10 cellular contexts compared by ENCODE assay signal in the genomic region with DNA sequence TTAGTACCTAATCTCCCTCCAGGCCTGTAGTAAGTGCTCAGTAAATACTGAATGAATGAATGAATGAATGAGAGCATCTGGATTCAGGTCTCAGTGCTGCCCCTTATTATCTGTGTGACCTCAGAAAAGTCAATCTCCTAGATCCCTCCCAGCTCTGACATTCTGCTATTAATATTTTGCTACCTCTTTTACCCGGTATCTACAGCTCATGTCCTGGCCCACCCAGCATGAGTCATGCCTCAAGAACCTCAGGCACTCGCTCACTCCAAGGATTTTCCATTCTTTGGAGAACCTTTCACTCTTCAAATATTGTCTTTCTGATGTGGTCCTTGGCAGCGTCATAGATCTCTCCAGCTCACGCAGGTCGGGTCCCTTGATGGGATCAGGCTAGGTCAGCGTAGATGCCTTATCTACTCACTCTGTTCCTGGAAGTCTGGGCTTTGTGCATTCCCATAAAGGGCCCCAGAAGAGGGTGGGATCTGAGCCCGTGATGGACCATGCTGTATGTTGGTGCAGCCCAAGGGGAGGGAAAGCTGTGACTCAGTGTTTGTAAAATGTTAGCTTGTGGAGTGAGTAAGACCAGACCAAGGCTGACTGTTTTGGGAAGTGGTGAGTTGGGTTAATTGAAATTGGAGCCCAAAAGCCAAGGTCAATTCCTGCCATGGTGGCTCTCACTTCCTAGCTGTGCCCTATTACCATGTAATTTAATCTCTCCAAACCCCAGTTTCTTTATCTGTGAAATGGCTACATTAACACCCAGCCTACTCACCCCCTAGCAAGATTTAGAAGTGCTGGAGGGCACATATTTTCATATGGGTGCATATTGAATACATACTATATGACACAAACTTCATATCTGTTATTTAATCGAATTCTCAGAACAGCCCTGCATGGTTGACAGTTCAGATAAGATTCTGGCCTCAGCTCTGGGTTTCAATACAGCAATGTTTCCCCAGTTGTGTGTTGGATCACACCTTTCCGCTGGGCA.
DNase-seq lines count a peak whose midpoint lies in the region; ATAC-seq, FAIRE-seq and TF ChIP-seq lines count a peak whose summit lies in the region.
"Had no signal": no experiment of that assay in that cellular context is flagged by ENCODE, and none has a peak within 500 bp of the region (broad histone marks: within the 10 kb centered on the region; RNA-seq: fewer than 3 reads in every experiment).

No MANE protein-coding gene starts in this region.

- no peak for TF ChIP-seq POLR2A in K562 (conservative IDR thresholded peaks at IDR 0.05)

- H3K4me1 ChIP-seq in K562 (replicated peaks in 1 of 2; ENCODE audit: control insufficient read depth in 2 of 2, insufficient read depth in 2 of 2, low read length in 2 of 2) (peaks cover 0 to 12% of the 10 kb centered on the region in 2 experiments; a peak in 4 of 5 replicates), tibial artery (peaks cover 0 to 51% (median 28%) of the 10 kb centered on the region in 4 donors)

- no peaks in the 10 kb centered on the region for H4K20me1 ChIP-seq in K562 (replicated peaks; ENCODE audit: control insufficient read depth, insufficient read depth, low read length)

- TF ChIP-seq EP300 in K562 (IDR thresholded peaks at IDR 0.05; ENCODE audit: low read length), result no peak

- peak overlapping the region; percentile 9; the same call in 1 of the 2 replicates for H3K4me2 ChIP-seq in K562 (ENCODE audit: insufficient read depth, low read length)

- in situ Hi-C loops in K562 (cut with MboI), result loop anchor here (5.0 kb wide), 1 partner anchor 53 kb away; no protein-coding TSS in a partner anchor

- POLR2A ChIA-PET in K562 (lab: Yijun Ruan, JAX), result interaction anchor here (0.6 to 1.4 kb wide), 3 partner anchors 15 to 35 kb away, joined by 3 to 4 read pairs (median 3); no protein-coding TSS in a partner anchor

- no peak overlapping the region; the same call in 1 of the 2 replicates for H2AFZ ChIP-seq in K562 (ENCODE audit: low read depth, low read length)

- no peak for TF ChIP-seq RAD21 in K562 (CRISPR knock-in tag; conservative IDR thresholded peaks at IDR 0.05 in 1 of 2, IDR thresholded peaks at IDR 0.05 in 1 of 2)

- H3K9me3 ChIP-seq in K562 (replicated peaks; ENCODE audit: control insufficient read depth, insufficient read depth, low read depth, low read length) (no peaks in the 10 kb centered on the region), tibial artery (no peaks in the 10 kb centered on the region)

- DNase-seq in HK-2 (ENCODE audit: unreplicated experiment), result peak; percentile 92
- DNase-seq in K562 (ENCODE audit: extremely low read depth in 1 of 4, low spot score in 3 of 4), result peak in 2 of 4 experiments; percentile 17 to 27
- DNase-seq in islet precursor cell, result peak; percentile 99
- peak; percentile 61 to 88 for DNase-seq in tibial artery
- no peak for DNase-seq in NCI-H1417 (lab: John Stamatoyannopoulos, UW)
- DNase-seq in SK-N-DZ (ENCODE audit: low spot score), result no peak
- no peak for DNase-seq in SHP77 treated with DMSO at 0.1 percent for 48 hours (lab: John Stamatoyannopoulos, UW)
- DNase-seq: activated T-cell treated with anti-CD3 and anti-CD28 coated beads, Interleukin-2, amount 50 U/mL, for 1 hour; NCI-H1417 treated with DMSO at 0.1 percent for 48 hours had no signal

- no peak overlapping the region for H3K4me3 ChIP-seq in K562
- H3K4me3 ChIP-seq in tibial artery, result no peak overlapping the region

- no peak overlapping the region for H3K27ac ChIP-seq in K562 (ENCODE audit: extremely low read depth, low read depth, low read length)
- H3K27ac ChIP-seq in tibial artery, result peak overlapping the region; percentile 61 to 65

- H3K27me3 ChIP-seq in K562 (ENCODE audit: control insufficient read depth in 2 of 2, insufficient read depth in 2 of 2, low read length in 2 of 2) (no peaks in the 10 kb centered on the region), tibial artery (no peaks in the 10 kb centered on the region)

- CTCF ChIA-PET in K562 (lab: Yijun Ruan, JAX; ENCODE audit: low intra/inter-chr PET ratio), result no interaction called here

- WGBS in K562 (ENCODE audit: insufficient coverage, low coverage, missing lambda C conversion rate), result 3% methylated on average over 9 of the region's 9 CpGs

- no peaks in the 10 kb centered on the region for H3K9me1 ChIP-seq in K562 (ENCODE audit: control insufficient read depth, insufficient read depth, low read length)

- TF ChIP-seq CTCF in K562 (IDR thresholded peaks at IDR 0.05 in 2 of 3, conservative IDR thresholded peaks at IDR 0.05 in 1 of 3; ENCODE audit: insufficient read depth in 2 of 3, low read depth in 1 of 3, low read length in 3 of 3) (no peak), tibial artery (IDR thresholded peaks at IDR 0.05) (no peak)

- BruUV-seq in K562 (replicated peaks; lab: Mats Ljungman, UMichigan), result no TSS peak

- intact Hi-C loops in K562 (cut with micrococcal nuclease), result no loop called here
- intact Hi-C loops in tibial artery (cut with DNase I; ENCODE audit: low total_unique reads), result no loop called here

- H3K79me2 ChIP-seq in K562 (ENCODE audit: control insufficient read depth, insufficient read depth, low read length), result no peaks in the 10 kb centered on the region

- ATAC-seq in K562 (peak; percentile 57), HG02588 (IDR thresholded peaks at IDR 0.05; ENCODE audit: unreplicated experiment) (no peak)

- FAIRE-seq in K562 (lab: Jason Lieb, UNC), result peak; percentile 54

- H3K36me3 ChIP-seq in K562 (ENCODE audit: control insufficient read depth, insufficient read depth, low read length) (no peaks in the 10 kb centered on the region), tibial artery (no peaks in the 10 kb centered on the region)

- no peak overlapping the region for H3K9ac ChIP-seq in K562 (ENCODE audit: insufficient read depth in 1 of 2, low read depth in 2 of 2, low read length in 2 of 2)

TF ChIP-seq in K562, 482 proteins besides CTCF, POLR2A, EP300 and RAD21 (continues in another document):
- TF ChIP-seq SMC3 (conservative IDR thresholded peaks at IDR 0.05; ENCODE audit: insufficient read depth, low read depth, low read length) (no peak), ZNF444 (CRISPR knock-in tag; IDR thresholded peaks at IDR 0.05) (no peak), STAG1 (CRISPR knock-in tag; IDR thresholded peaks at IDR 0.05; ENCODE audit: borderline replicate concordance) (no peak), HNRNPUL1 (IDR thresholded peaks at IDR 0.05; ENCODE audit: low read length) (no peak), SNAPC5 (CRISPR knock-in tag; IDR thresholded peaks at IDR 0.05) (no peak), MLX (CRISPR knock-in tag; conservative IDR thresholded peaks at IDR 0.05) (no peak), TFE3 (CRISPR knock-in tag; IDR thresholded peaks at IDR 0.05) (no peak), CHCHD3 (CRISPR knock-in tag; IDR thresholded peaks at IDR 0.05) (no peak), NR2C2 (CRISPR knock-in tag; IDR thresholded peaks at IDR 0.05) (no peak), NR2C2 (tag; IDR thresholded peaks at IDR 0.05) (peak; percentile 33; the same call in 1 of the 2 replicates), ZNF589 (CRISPR knock-in tag; IDR thresholded peaks at IDR 0.05; ENCODE audit: low read depth) (0 out of 2 replicates have a peak, but pooled peaks have one; percentile 59), ERF (CRISPR knock-in tag; IDR thresholded peaks at IDR 0.05) (0 out of 2 replicates have a peak, but pooled peaks have one; percentile 31), MYBL2 (IDR thresholded peaks at IDR 0.05; ENCODE audit: low read depth) (no peak), MYBL2 (CRISPR knock-in tag; IDR thresholded peaks at IDR 0.05; ENCODE audit: borderline replicate concordance) (no peak)

Comparison
In these comparisons a context has a peak if more than half of its experiments do, and no peak if none do; other contexts are left out.
1. DNase-seq: peak in HK-2 (single experiment), islet precursor cell (single experiment) and tibial artery (2 of 2); none in NCI-H1417 (0 of 3), SK-N-DZ (single experiment) and SHP77 treated with DMSO at 0.1 percent for 48 hours (single experiment).